Comparison of ENCODE assay signal across 17 cellular contexts in the genomic region with DNA sequence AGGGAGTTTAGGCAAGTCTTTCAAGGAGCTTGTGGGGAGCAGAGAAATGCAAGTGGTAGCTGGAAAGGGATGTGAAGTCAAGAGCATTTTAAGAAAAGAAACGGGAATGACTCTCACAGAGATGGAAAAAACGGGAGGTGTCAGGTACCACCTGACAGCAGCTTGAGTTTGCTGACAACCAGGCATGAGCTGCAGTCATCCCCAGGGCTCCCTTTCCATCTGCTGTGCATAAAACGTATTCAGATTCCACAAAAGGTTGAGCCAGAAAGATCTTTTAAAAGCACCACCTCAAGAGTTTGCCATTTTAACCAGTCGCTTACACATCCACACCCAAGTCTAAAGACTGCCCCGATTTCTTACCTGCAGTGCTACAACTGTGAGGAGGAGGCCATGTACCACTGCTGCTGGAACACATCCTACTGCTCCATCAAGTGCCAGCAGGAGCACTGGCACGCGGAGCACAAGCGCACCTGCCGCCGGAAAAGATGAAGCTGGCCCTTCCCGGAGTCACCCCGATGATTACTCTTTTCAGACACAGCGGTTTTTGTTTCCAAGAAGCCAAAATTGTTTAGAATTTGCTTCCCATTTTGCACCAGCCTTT.
DNase-seq lines count a peak whose midpoint lies in the region; ATAC-seq and TF ChIP-seq lines count a peak whose summit lies in the region.
"Had no signal": no experiment of that assay in that cellular context is flagged by ENCODE, and none has a peak within 500 bp of the region (broad histone marks: within the 10 kb centered on the region; RNA-seq: fewer than 3 reads in every experiment).

No MANE protein-coding gene starts in this region.

- H4K20me1 ChIP-seq in mammary epithelial cell (ENCODE audit: insufficient read depth, low read length): no peaks in the 10 kb centered on the region
- H4K20me1 ChIP-seq: BLaER1 had no signal

- in situ Hi-C loops in mammary epithelial cell (cut with MboI; ENCODE audit: low sequenced_read_pairs in 2 of 2): no loop called here

- ATAC-seq in mucosa of descending colon: no peak
- ATAC-seq: CD8-positive, alpha-beta T cell had no signal

- H3K36me3 Mint-ChIP-seq in MCF 10A (ENCODE audit: insufficient read depth, unreplicated experiment) (peaks cover 62% of the 10 kb centered on the region), progenitor cell of endocrine pancreas (ENCODE audit: insufficient read depth) (peaks cover 27% of the 10 kb centered on the region)
- H3K36me3 Mint-ChIP-seq in activated CD4-positive, alpha-beta memory T cell treated with anti-CD3 and anti-CD28 coated beads for 36 hours: peaks cover 54% of the 10 kb centered on the region

- 80% methylated on average over 7 of the region's 13 CpGs for WGBS in mammary epithelial cell (ENCODE audit: low coverage, missing lambda C conversion rate)

- H3K27me3 ChIP-seq in mammary epithelial cell (ENCODE audit: insufficient read depth, low read length): no peaks in the 10 kb centered on the region
- H3K27me3 ChIP-seq: BLaER1 had no signal

- TF ChIP-seq CTCF in MCF 10A (IDR thresholded peaks at IDR 0.05; ENCODE audit: unreplicated experiment) (no peak), mammary epithelial cell (conservative IDR thresholded peaks at IDR 0.05 in 1 of 2, IDR thresholded peaks at IDR 0.05 in 1 of 2; ENCODE audit: extremely low read depth in 1 of 2, insufficient read depth in 1 of 2, low read depth in 1 of 2, low read length in 2 of 2) (no peak), progenitor cell of endocrine pancreas (IDR thresholded peaks at IDR 0.05; ENCODE audit: unreplicated experiment) (no peak), mucosa of descending colon (IDR thresholded peaks at IDR 0.05) (no peak)

- H3K27me3 Mint-ChIP-seq in MCF 10A (ENCODE audit: insufficient read depth, unreplicated experiment) (no peaks in the 10 kb centered on the region), progenitor cell of endocrine pancreas (no peaks in the 10 kb centered on the region)
- H3K27me3 Mint-ChIP-seq in activated CD4-positive, alpha-beta memory T cell treated with anti-CD3 and anti-CD28 coated beads for 36 hours: no peaks in the 10 kb centered on the region

- no peak for DNase-seq in MCF 10A (ENCODE audit: unreplicated experiment)
- DNase-seq in mammary epithelial cell: no peak
- peak; percentile 83 for DNase-seq in cerebellar cortex (ENCODE audit: low spot score)
- no peak for DNase-seq in progenitor cell of endocrine pancreas (ENCODE audit: low spot score, unreplicated experiment)
- DNase-seq in activated CD4-positive, alpha-beta memory T cell treated with anti-CD3 and anti-CD28 coated beads for 36 hours: no peak
- DNase-seq in mucosa of descending colon: no peak
- no peak for DNase-seq in effector CD8-positive, alpha-beta T cell (lab: John Stamatoyannopoulos, UW)
- DNase-seq: 8988T; Calu3; CD8-positive, alpha-beta T cell; DMS 273 treated with DMSO at 0.1 percent for 48 hours; DMS53; DND-41; EL had no signal

- H3K9me3 ChIP-seq in mammary epithelial cell (replicated peaks; ENCODE audit: insufficient read depth, low read length): no peaks in the 10 kb centered on the region
- H3K9me3 ChIP-seq in mucosa of descending colon: no peaks in the 10 kb centered on the region
- H3K9me3 ChIP-seq: BLaER1, HAP-1 had no signal

- H3K4me1 ChIP-seq in mammary epithelial cell (ENCODE audit: insufficient read depth, low read length) (no peaks in the 10 kb centered on the region), mucosa of descending colon (ENCODE audit: low read depth) (no peaks in the 10 kb centered on the region)
- H3K4me1 ChIP-seq: BLaER1, HAP-1 had no signal

- no peak overlapping the region for H3K27ac ChIP-seq in mammary epithelial cell (ENCODE audit: insufficient read depth, low read depth, low read length)
- H3K27ac ChIP-seq: BLaER1 had no signal

- POLR2A ChIA-PET in MCF 10A (lab: Yijun Ruan, JAX): no interaction called here
- POLR2A ChIA-PET in activated CD4-positive, alpha-beta memory T cell treated with anti-CD3 and anti-CD28 coated beads for 36 hours (lab: Charles Lee): no interaction called here

- no peak overlapping the region for H3K9ac ChIP-seq in mammary epithelial cell (ENCODE audit: insufficient read depth, low read length)
- H3K9ac ChIP-seq: BLaER1 had no signal

- H3K4me3 ChIP-seq in mammary epithelial cell (replicated peaks in 1 of 3; ENCODE audit: insufficient read depth in 1 of 3, low read depth in 2 of 3, low read length in 3 of 3) (no peak overlapping the region), mucosa of descending colon (no peak overlapping the region)
- H3K4me3 ChIP-seq: BLaER1, HAP-1 had no signal

- dilution Hi-C loops in mammary epithelial cell (cut with HindIII; ENCODE audit: low sequenced_read_pairs): no loop called here

- H3K27ac Mint-ChIP-seq in MCF 10A (ENCODE audit: low read depth, unreplicated experiment) (peak overlapping the region; percentile 7), progenitor cell of endocrine pancreas (peak overlapping the region; percentile 50)
- H3K27ac Mint-ChIP-seq in activated CD4-positive, alpha-beta memory T cell treated with anti-CD3 and anti-CD28 coated beads for 36 hours: no peak overlapping the region
- H3K27ac Mint-ChIP-seq: CD8-positive, alpha-beta T cell had no signal

- no peaks in the 10 kb centered on the region for H3K79me2 ChIP-seq in mammary epithelial cell (ENCODE audit: insufficient read depth, low read length)

- H3K4me1 Mint-ChIP-seq in MCF 10A (ENCODE audit: insufficient read depth, unreplicated experiment) (peaks cover 6% of the 10 kb centered on the region), progenitor cell of endocrine pancreas (ENCODE audit: low read depth) (no peaks in the 10 kb centered on the region)
- H3K4me1 Mint-ChIP-seq in activated CD4-positive, alpha-beta memory T cell treated with anti-CD3 and anti-CD28 coated beads for 36 hours (ENCODE audit: low read depth): no peaks in the 10 kb centered on the region
- H3K4me1 Mint-ChIP-seq: CD14-positive monocyte had no signal

- H2AFZ ChIP-seq in mammary epithelial cell (ENCODE audit: low read depth, low read length): no peak overlapping the region

- intact Hi-C loops in MCF 10A (cut with micrococcal nuclease): no loop called here
- intact Hi-C loops in mammary epithelial cell (cut with micrococcal nuclease): no loop called here
- intact Hi-C loops in activated CD4-positive, alpha-beta memory T cell treated with anti-CD3 and anti-CD28 coated beads for 36 hours (cut with micrococcal nuclease): no loop called here
- intact Hi-C loops in mucosa of descending colon (cut with DNase I, micrococcal nuclease): no loop called here

- H3K36me3 ChIP-seq in mammary epithelial cell (ENCODE audit: insufficient read depth, low read length): peaks cover 17% of the 10 kb centered on the region
- no peaks in the 10 kb centered on the region for H3K36me3 ChIP-seq in mucosa of descending colon (ENCODE audit: low read depth)

- H3K4me2 ChIP-seq in mammary epithelial cell (ENCODE audit: insufficient read depth, low read depth, low read length): no peak overlapping the region
- H3K4me2 ChIP-seq: BLaER1 had no signal

- H3K9me3 Mint-ChIP-seq in MCF 10A (ENCODE audit: unreplicated experiment) (no peaks in the 10 kb centered on the region), progenitor cell of endocrine pancreas (ENCODE audit: low read depth) (no peaks in the 10 kb centered on the region)
- H3K9me3 Mint-ChIP-seq in activated CD4-positive, alpha-beta memory T cell treated with anti-CD3 and anti-CD28 coated beads for 36 hours: no peaks in the 10 kb centered on the region
- H3K9me3 Mint-ChIP-seq: CD14-positive monocyte; CD8-positive, alpha-beta T cell had no signal

- no TSS peak for BruUV-seq in MCF 10A (replicated peaks; lab: Mats Ljungman, UMichigan)
- no TSS peak for BruUV-seq in mammary epithelial cell (replicated peaks; lab: Mats Ljungman, UMichigan)

- H3K4me3 Mint-ChIP-seq in MCF 10A (ENCODE audit: unreplicated experiment) (no peak overlapping the region), progenitor cell of endocrine pancreas (ENCODE audit: low read depth) (no peak overlapping the region)
- no peak overlapping the region for H3K4me3 Mint-ChIP-seq in activated CD4-positive, alpha-beta memory T cell treated with anti-CD3 and anti-CD28 coated beads for 36 hours
- H3K4me3 Mint-ChIP-seq: CD14-positive monocyte; CD8-positive, alpha-beta T cell had no signal

- CTCF ChIA-PET in MCF 10A (lab: Yijun Ruan, JAX) (interaction anchor here (0.8 kb wide), 1 partner anchor 722 kb away, joined by 3 read pairs; no protein-coding TSS in a partner anchor), mammary epithelial cell (lab: Charles Lee; ENCODE audit: low non-redundant PET) (no interaction called here)
- CTCF ChIA-PET in activated CD4-positive, alpha-beta memory T cell treated with anti-CD3 and anti-CD28 coated beads for 36 hours (lab: Charles Lee): interaction anchor here (0.7 kb wide), 1 partner anchor 21 kb away, joined by 3 read pairs; no protein-coding TSS in a partner anchor
